Comparison of ENCODE assay signal across 21 cellular contexts in the genomic region with DNA sequence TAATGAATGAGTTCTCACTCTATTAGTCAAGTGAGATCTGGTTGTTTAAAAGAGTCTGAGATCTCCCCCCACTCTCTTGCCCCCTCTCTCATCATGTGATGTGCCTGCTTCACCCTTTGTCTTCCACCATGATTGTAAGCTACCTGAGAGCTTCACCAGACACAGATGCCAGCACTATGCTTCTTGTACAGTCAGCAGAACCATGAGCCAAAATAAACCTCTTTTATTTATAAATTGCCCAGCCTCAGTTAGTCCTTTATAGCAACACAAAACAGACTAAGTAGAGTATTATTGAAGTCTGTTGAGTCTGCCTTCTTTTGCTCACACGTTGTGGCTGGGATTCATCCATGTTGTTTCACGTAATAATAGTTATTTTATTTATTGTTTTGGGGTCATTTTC. TPM values are rescaled to one million over a fixed set of nuclear protein-coding genes. Genes with fewer than 3 reads are reported as not detected.
DNase-seq lines count a peak whose midpoint lies in the region; ATAC-seq, FAIRE-seq and TF ChIP-seq lines count a peak whose summit lies in the region.
"Had no signal": no experiment of that assay in that cellular context is flagged by ENCODE, and none has a peak within 500 bp of the region (broad histone marks: within the 10 kb centered on the region; RNA-seq: fewer than 3 reads in every experiment).

No MANE protein-coding gene starts in this region.

- peak overlapping the region; percentile 79; the same call in 1 of the 2 replicates for H3K27ac ChIP-seq in Panc1 (ENCODE audit: low read length)
- peak overlapping the region; percentile 57 for H3K27ac ChIP-seq in epithelial cell of prostate
- H3K27ac ChIP-seq in skeletal muscle tissue (ENCODE audit: low read depth, low read length) = peak overlapping the region; percentile 86

- POLR2A ChIA-PET in Panc1 (lab: Charles Lee) = interaction anchor here (1.0 kb wide), 1 partner anchor 27 kb away, joined by 11 read pairs; no protein-coding TSS in a partner anchor

- H3K9ac ChIP-seq in skeletal muscle tissue (ENCODE audit: low read depth in 1 of 3, low read length in 3 of 3) = no peak overlapping the region

- FAIRE-seq in H54 (lab: Jason Lieb, UNC) = peak; percentile 36
- FAIRE-seq: D721Med, G401.6, GM12891, HTR-8/SVneo had no signal

- no peak for TF ChIP-seq POLR2A in H54 (IDR thresholded peaks at IDR 0.05; ENCODE audit: low read depth, low read length)

- no peak overlapping the region for H3K4me3 ChIP-seq in Panc1 (ENCODE audit: low read depth in 2 of 2, low read length in 2 of 2)
- no peak overlapping the region for H3K4me3 ChIP-seq in skeletal muscle tissue (ENCODE audit: low read length in 3 of 3)
- H3K4me3 ChIP-seq: GM23338 had no signal

- BruUV-seq in Panc1 (replicated peaks; lab: Mats Ljungman, UMichigan) = no TSS peak

- CTCF ChIA-PET in Panc1 (lab: Charles Lee) = interaction anchor here (0.5 kb wide), 1 partner anchor 416 kb away, joined by 4 read pairs; no protein-coding TSS in a partner anchor

- H3K9me3 ChIP-seq in Panc1 (ENCODE audit: control insufficient read depth, insufficient read depth, low read depth, low read length) (no peaks in the 10 kb centered on the region), skeletal muscle tissue (ENCODE audit: control insufficient read depth in 3 of 3, low read length in 3 of 3) (no peaks in the 10 kb centered on the region)
- H3K9me3 ChIP-seq: BE2C, Caco-2 had no signal

- no peak for TF ChIP-seq CTCF in Panc1 (IDR thresholded peaks at IDR 0.05)

- no peak for ATAC-seq in Panc1
- ATAC-seq in GM21723 (IDR thresholded peaks at IDR 0.05; ENCODE audit: unreplicated experiment) = no peak
- ATAC-seq: GM23338, HCT116 had no signal

- intact Hi-C loops in Panc1 (cut with micrococcal nuclease; ENCODE audit: unreplicated experiment) = no loop called here

- H3K4me1 ChIP-seq in Panc1 (ENCODE audit: control insufficient read depth, insufficient read depth, low read length) = peaks cover 52% of the 10 kb centered on the region
- H3K4me1 ChIP-seq in skeletal muscle tissue (ENCODE audit: control insufficient read depth in 3 of 3, insufficient read depth in 3 of 3, low read length in 3 of 3) = peaks cover 19 to 41% (median 40%) of the 10 kb centered on the region in 3 donors
- H3K4me1 ChIP-seq: BE2C had no signal

- in situ Hi-C loops in Panc1 (cut with HindIII; ENCODE audit: low pct_unique_long_range_greater_than_20kb, low sequenced_read_pairs) = no loop called here

- DNase-seq in H54 (ENCODE audit: insufficient read length, low spot score) (no peak), Panc1 (ENCODE audit: low read depth, low spot score) (no peak), epithelial cell of prostate (ENCODE audit: low read depth, low spot score) (no peak), NCI-H2081 treated with DMSO at 0.1 percent for 48 hours (lab: John Stamatoyannopoulos, UW) (no peak), NCI-H2029 treated with DMSO at 0.1 percent for 48 hours (lab: John Stamatoyannopoulos, UW) (no peak)
- DNase-seq: ACHN; BE2C; C1 segment of cervical spinal cord; Caco-2; CD4-positive, CD25-positive, alpha-beta regulatory T cell; CD8-positive, alpha-beta memory T cell; H7; IMR-90 had no signal

- no peaks in the 10 kb centered on the region for H3K36me3 ChIP-seq in Panc1 (ENCODE audit: control insufficient read depth, insufficient read depth, low read length)
- peaks cover 0 to under 1% (median 0%) of the 10 kb centered on the region in 3 donors for H3K36me3 ChIP-seq in skeletal muscle tissue (ENCODE audit: control insufficient read depth in 3 of 3, insufficient read depth in 3 of 3, low read length in 3 of 3)
- H3K36me3 ChIP-seq: BE2C had no signal

- H3K27me3 ChIP-seq in Panc1 (ENCODE audit: control insufficient read depth, insufficient read depth, low read length) (no peaks in the 10 kb centered on the region), skeletal muscle tissue (ENCODE audit: control insufficient read depth in 3 of 3, insufficient read depth in 3 of 3, low read length in 3 of 3) (no peaks in the 10 kb centered on the region)
- H3K27me3 ChIP-seq: BE2C had no signal

RNA-seq across cellular contexts. Expression of a gene that starts 14.3 kb away (rescaled TPM):
- total RNA-seq in Panc1 (2021; ENCODE audit: unreplicated experiment) (126 TPM), skeletal muscle tissue (3.1 TPM)
- 185 TPM for polyA plus RNA-seq in Panc1 (2012; ENCODE audit: insufficient read length)

Comparison
In these comparisons a context has a peak if more than half of its experiments do, and no peak if none do; other contexts are left out.
1. RNA of a gene that starts 14.3 kb away (total RNA-seq): 126 TPM in Panc1 (single experiment); 3.1 TPM in skeletal muscle tissue (single experiment); every median in the first group is over 10 times any median in the second.
2. Peak in every context shown above with its lines, with median percentiles within 50 percentile points of each other: H3K27ac ChIP-seq.